ENCODE assay signal across 8 cellular contexts in genomic region chr13:91313103-91313502, GRCh38. TPM values are rescaled to one million over a fixed set of nuclear protein-coding genes. Genes with fewer than 3 reads are reported as not detected.
DNase-seq lines count a peak whose midpoint lies in the region; ATAC-seq and TF ChIP-seq lines count a peak whose summit lies in the region.

No MANE protein-coding gene starts in this region.

- H3K27me3 ChIP-seq in CD4-positive, alpha-beta T cell (ENCODE audit: control insufficient read depth, insufficient read depth, low read length) = peaks cover 15% of the 10 kb centered on the region

- no peak overlapping the region for H3K27ac Mint-ChIP-seq in CD4-positive, alpha-beta T cell

- no peaks in the 10 kb centered on the region for H3K36me3 Mint-ChIP-seq in CD4-positive, alpha-beta T cell (ENCODE audit: low read depth)

- H3K4me3 Mint-ChIP-seq in CD4-positive, alpha-beta T cell = no peak overlapping the region

- CTCF ChIA-PET in CD4-positive, alpha-beta T cell (lab: Charles Lee) = interaction anchor here (1.4 to 1.5 kb wide), 3 partner anchors 11 to 34 kb away, joined by 4 read pairs; no protein-coding TSS in a partner anchor

- intact Hi-C loops in CD4-positive, alpha-beta T cell (cut with DNase I, micrococcal nuclease) = loop anchor here (2.0 to 5.0 kb wide), 3 partner anchors 36 to 409 kb away; no protein-coding TSS in a partner anchor

- no peaks in the 10 kb centered on the region for H3K9me3 Mint-ChIP-seq in CD4-positive, alpha-beta T cell

- no peaks in the 10 kb centered on the region for H3K9me3 ChIP-seq in CD4-positive, alpha-beta T cell (ENCODE audit: control insufficient read depth, low read length)

- no peak for DNase-seq in CD4-positive, alpha-beta T cell
- DNase-seq in NOMO-1 treated with DMSO at 0.1 percent for 48 hours (lab: John Stamatoyannopoulos, UW; ENCODE audit: unreplicated experiment) = peak; percentile 83
- DNase-seq in cardiac fibroblast (ENCODE audit: low read depth in 2 of 2) = peak; percentile 30 to 38
- peak; percentile 53 for DNase-seq in myocyte (ENCODE audit: low read depth)
- no peak for DNase-seq in NCI-H510A (lab: John Stamatoyannopoulos, UW)
- no peak for DNase-seq in NCI-H2029 treated with DMSO at 0.1 percent for 48 hours (lab: John Stamatoyannopoulos, UW)

- no peaks in the 10 kb centered on the region for H3K4me1 Mint-ChIP-seq in CD4-positive, alpha-beta T cell (ENCODE audit: low read depth)

- peak; percentile 57 for ATAC-seq in CD4-positive, alpha-beta T cell (ENCODE audit: poor library complexity)
- ATAC-seq in GM18517 (IDR thresholded peaks at IDR 0.05; ENCODE audit: unreplicated experiment) (peak; percentile 82), HG02885 (IDR thresholded peaks at IDR 0.05; ENCODE audit: poor library complexity, unreplicated experiment) (peak; percentile 85)

- peak; percentile 69 for TF ChIP-seq CTCF in CD4-positive, alpha-beta T cell (IDR thresholded peaks at IDR 0.05)
- TF ChIP-seq CTCF in cardiac fibroblast (IDR thresholded peaks at IDR 0.05; ENCODE audit: low read depth, low read length) = peak; percentile 56

- H3K27ac ChIP-seq in CD4-positive, alpha-beta T cell (ENCODE audit: low read depth, low read length) = no peak overlapping the region

- no peak overlapping the region for H3K4me3 ChIP-seq in cardiac fibroblast (replicated peaks in 1 of 2; ENCODE audit: low read depth in 2 of 2, low read length in 2 of 2)

- POLR2A ChIA-PET in CD4-positive, alpha-beta T cell (lab: Charles Lee) = interaction anchor here (1.3 to 2.0 kb wide), 2 partner anchors 14 to 34 kb away, joined by 3 to 11 read pairs; partner anchors contain the start of gene MIR17HG

- peaks cover 17% of the 10 kb centered on the region for H3K27me3 Mint-ChIP-seq in CD4-positive, alpha-beta T cell

RNA-seq across cellular contexts. Expression of gene MIR17HG, which starts 34.4 kb away (rescaled TPM):
- total RNA-seq in CD4-positive, alpha-beta T cell = 1 to 10 TPM; 6.0 to 6.6 TPM
- total RNA-seq in myocyte = 3.6 and 4.6 TPM in 2 replicates
- polyA plus RNA-seq in myocyte (2012) = 0.38 TPM

Comparison
In these comparisons a context has a peak if more than half of its experiments do, and no peak if none do; other contexts are left out.
1. DNase-seq: peak in NOMO-1 treated with DMSO at 0.1 percent for 48 hours (single experiment), cardiac fibroblast (2 of 2) and myocyte (single experiment); none in CD4-positive, alpha-beta T cell (0 of 10), NCI-H510A (single experiment) and NCI-H2029 treated with DMSO at 0.1 percent for 48 hours (single experiment).
2. Peak in every context shown above with its lines, with median percentiles within 50 percentile points of each other: ATAC-seq.